In the genomic region with DNA sequence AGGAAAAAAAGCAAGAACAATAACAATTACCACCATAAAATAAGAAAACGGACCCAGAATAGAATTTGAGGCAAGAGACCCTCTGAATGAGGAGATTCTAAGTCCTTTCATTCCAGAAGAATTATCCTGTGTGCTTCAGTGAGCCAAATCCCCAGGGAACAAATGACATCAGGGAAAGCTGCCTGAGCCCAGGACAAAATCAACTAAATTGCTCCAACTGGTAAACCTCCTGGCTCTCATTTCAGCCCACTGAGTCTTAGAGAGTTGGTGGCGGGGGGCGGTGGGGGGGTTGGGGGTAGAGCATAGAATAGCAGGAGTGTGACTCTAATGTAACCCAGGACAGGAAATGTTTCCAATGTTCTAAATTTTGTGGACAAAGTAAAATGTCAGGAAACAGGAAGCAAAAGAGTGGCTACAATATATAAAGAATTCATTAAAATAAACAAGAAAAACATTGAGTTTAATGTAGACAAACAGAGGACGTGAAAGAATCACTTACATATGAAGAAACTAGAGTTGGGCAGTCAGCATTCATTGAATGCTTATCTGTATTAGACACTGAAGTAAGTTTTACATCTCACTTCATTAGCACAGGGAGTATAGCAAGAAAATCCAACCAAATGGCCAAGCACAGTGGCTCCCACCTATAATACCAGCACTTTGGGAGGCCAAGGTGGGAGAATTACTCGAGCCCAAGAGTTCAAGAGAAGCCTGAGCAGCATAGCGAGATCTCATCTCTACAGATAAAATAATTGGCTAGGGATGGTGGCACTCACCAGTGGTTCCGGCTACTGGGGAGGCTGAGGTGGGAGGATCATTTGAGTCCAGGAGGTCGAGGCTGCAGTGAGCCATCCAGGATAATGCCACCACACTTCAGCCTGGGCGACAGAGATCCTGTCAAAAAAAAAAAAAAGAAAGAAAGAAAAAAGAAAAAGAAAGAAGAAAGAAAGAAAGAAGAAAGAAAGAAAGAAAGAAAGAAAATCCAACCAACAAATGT, we compare ENCODE assay signal across 24 cellular contexts.
DNase-seq lines count a peak whose midpoint lies in the region; ATAC-seq, FAIRE-seq and TF ChIP-seq lines count a peak whose summit lies in the region.
"Had no signal": no experiment of that assay in that cellular context is flagged by ENCODE, and none has a peak within 500 bp of the region (broad histone marks: within the 10 kb centered on the region; RNA-seq: fewer than 3 reads in every experiment).

No MANE protein-coding gene starts in this region.

- H4K20me1 ChIP-seq in K562 (replicated peaks; ENCODE audit: control insufficient read depth, insufficient read depth, low read length): no peaks in the 10 kb centered on the region

- H3K79me2 ChIP-seq in K562 (ENCODE audit: control insufficient read depth, insufficient read depth, low read length): no peaks in the 10 kb centered on the region

- POLR2A ChIA-PET in K562 (lab: Yijun Ruan, JAX): interaction anchor here (1.5 to 2.3 kb wide), 2 partner anchors 13 kb away, joined by 4 to 15 read pairs; no protein-coding TSS in a partner anchor

- no peak overlapping the region for H3K4me3 Mint-ChIP-seq in nephron
- H3K4me3 Mint-ChIP-seq: activated naive CD8-positive, alpha-beta T cell treated with anti-CD3 and anti-CD28 coated beads, Interleukin-2, amount 50 U/mL, for 24 hours; B cell; stimulated activated memory B cell treated with anti-CD40 and anti-IgM and Interleukin-4, amounts not matched to agents 10 μg/mL and 1 μg/mL and 100 μg/mL, for 72 hours; WTC11 had no signal

- intact Hi-C loops in cardiac septum (cut with DNase I) (no loop called here), K562 (cut with micrococcal nuclease) (no loop called here), tibial artery (cut with DNase I; ENCODE audit: low total_unique reads) (loop anchor here (5.0 kb wide), 1 partner anchor 74 kb away; a partner anchor contains a TSS)

- ATAC-seq in K562: no peak
- no peak for ATAC-seq in GM21381 (IDR thresholded peaks at IDR 0.05; ENCODE audit: unreplicated experiment)
- ATAC-seq: activated naive CD8-positive, alpha-beta T cell treated with anti-CD3 and anti-CD28 coated beads, Interleukin-2, amount 50 U/mL, for 24 hours; body of pancreas; stimulated activated memory B cell treated with anti-CD40 and anti-IgM and Interleukin-4, amounts not matched to agents 10 μg/mL and 1 μg/mL and 100 μg/mL, for 72 hours; WTC11 had no signal

- TF ChIP-seq CTCF in right atrium auricular region (IDR thresholded peaks at IDR 0.05) (no peak), K562 (IDR thresholded peaks at IDR 0.05 in 2 of 3, conservative IDR thresholded peaks at IDR 0.05 in 1 of 3; ENCODE audit: insufficient read depth in 2 of 3, low read depth in 1 of 3, low read length in 3 of 3) (no peak), nephron (IDR thresholded peaks at IDR 0.05; ENCODE audit: unreplicated experiment in 3 of 3) (no peak), tibial artery (IDR thresholded peaks at IDR 0.05) (no peak)

- H3K4me1 ChIP-seq in right atrium auricular region (peaks cover 0 to 48% of the 10 kb centered on the region in 2 donors), K562 (replicated peaks in 1 of 2; ENCODE audit: control insufficient read depth in 2 of 2, insufficient read depth in 2 of 2, low read length in 2 of 2) (peaks cover 22 to 35% of the 10 kb centered on the region in 2 experiments), tibial artery (peaks cover 0 to 57% (median 40%) of the 10 kb centered on the region in 4 donors)
- H3K4me1 ChIP-seq: colonic mucosa had no signal

- no peak for TF ChIP-seq EP300 in K562 (IDR thresholded peaks at IDR 0.05; ENCODE audit: low read length)

- FAIRE-seq in K562 (lab: Jason Lieb, UNC): no peak
- FAIRE-seq: GM12892 had no signal

- H3K27ac Mint-ChIP-seq in nephron: peak overlapping the region; percentile 84 to 96 (median 88)
- H3K27ac Mint-ChIP-seq: activated naive CD8-positive, alpha-beta T cell treated with anti-CD3 and anti-CD28 coated beads, Interleukin-2, amount 50 U/mL, for 24 hours; B cell; stimulated activated memory B cell treated with anti-CD40 and anti-IgM and Interleukin-4, amounts not matched to agents 10 μg/mL and 1 μg/mL and 100 μg/mL, for 72 hours; type B pancreatic cell; WTC11 had no signal

- DNase-seq in cardiac septum (ENCODE audit: low spot score) (peak; percentile 60), right atrium auricular region (ENCODE audit: low spot score) (no peak), K562 (ENCODE audit: extremely low read depth in 1 of 4, low spot score in 3 of 4) (peak in 1 of 4 experiments; percentile 23), tibial artery (peak in 1 of 2 donors; percentile 64), SIG-M5 treated with dmso at 0.1 percent for 504 hours (lab: John Stamatoyannopoulos, UW; ENCODE audit: unreplicated experiment) (no peak), cerebellar nuclear complex (lab: John Stamatoyannopoulos, UW) (no peak)
- DNase-seq: 8988T; activated CD4-positive, alpha-beta T cell treated with anti-CD3 and anti-CD28 coated beads, Interleukin-2, amount 50 U/mL, for 4 hours; activated CD8-positive, alpha-beta memory T cell treated with anti-CD3 and anti-CD28 coated beads, Interleukin-2, amount 50 U/mL, for 4 hours; activated naive CD8-positive, alpha-beta T cell treated with anti-CD3 and anti-CD28 coated beads, Interleukin-2, amount 50 U/mL, for 24 hours; body of pancreas; colonic mucosa; DMS79 treated with DMSO at 0.1 percent for 48 hours; NCI-H1105 treated with DMSO at 0.1 percent for 48 hours; NCI-H2081 treated with DMSO at 0.1 percent for 48 hours; NCI-H524 treated with DMSO at 0.1 percent for 48 hours; stimulated activated CD4-positive, alpha-beta T cell treated with anti-CD3 and anti-CD28 coated beads, Interleukin-1b, Interleukin-23, amount 100 ng/mL, for 48 hours had no signal

- H3K27ac ChIP-seq in right atrium auricular region: peak overlapping the region in 1 of 2 donors; percentile 26
- H3K27ac ChIP-seq in K562 (ENCODE audit: extremely low read depth, low read depth, low read length): no peak overlapping the region
- peak overlapping the region; percentile 79 to 80 for H3K27ac ChIP-seq in tibial artery
- H3K27ac ChIP-seq: body of pancreas, colonic mucosa had no signal

- H3K4me2 ChIP-seq in K562 (ENCODE audit: insufficient read depth, low read length): no peak overlapping the region

- no peak overlapping the region for H3K9ac ChIP-seq in K562 (ENCODE audit: insufficient read depth in 1 of 2, low read depth in 2 of 2, low read length in 2 of 2)

- H3K9me3 ChIP-seq in right atrium auricular region: no peaks in the 10 kb centered on the region
- H3K9me3 ChIP-seq in K562 (replicated peaks; ENCODE audit: control insufficient read depth, insufficient read depth, low read depth, low read length): no peaks in the 10 kb centered on the region
- no peaks in the 10 kb centered on the region for H3K9me3 ChIP-seq in tibial artery
- H3K9me3 ChIP-seq: body of pancreas, colonic mucosa had no signal

- BruUV-seq in K562 (replicated peaks; lab: Mats Ljungman, UMichigan): no TSS peak

- H2AFZ ChIP-seq in K562 (ENCODE audit: low read depth, low read length): peak overlapping the region; percentile 5; the same call in 1 of the 2 replicates

- H3K9me1 ChIP-seq in K562 (ENCODE audit: control insufficient read depth, insufficient read depth, low read length): no peaks in the 10 kb centered on the region

- H3K27me3 ChIP-seq in right atrium auricular region (no peaks in the 10 kb centered on the region), K562 (ENCODE audit: control insufficient read depth in 2 of 2, insufficient read depth in 2 of 2, low read length in 2 of 2) (no peaks in the 10 kb centered on the region), tibial artery (no peaks in the 10 kb centered on the region)
- H3K27me3 ChIP-seq: body of pancreas, colonic mucosa had no signal

- no peak overlapping the region for H3K4me3 ChIP-seq in right atrium auricular region
- H3K4me3 ChIP-seq in K562: no peak overlapping the region
- H3K4me3 ChIP-seq in tibial artery: no peak overlapping the region
- H3K4me3 ChIP-seq: body of pancreas, colonic mucosa had no signal

- no peak for TF ChIP-seq RAD21 in K562 (CRISPR knock-in tag; conservative IDR thresholded peaks at IDR 0.05 in 1 of 2, IDR thresholded peaks at IDR 0.05 in 1 of 2)

- no peaks in the 10 kb centered on the region for H3K36me3 Mint-ChIP-seq in nephron (ENCODE audit: low read depth)
- H3K36me3 Mint-ChIP-seq: stimulated activated memory B cell treated with anti-CD40 and anti-IgM and Interleukin-4, amounts not matched to agents 10 μg/mL and 1 μg/mL and 100 μg/mL, for 72 hours; type B pancreatic cell; WTC11 had no signal

- 81% methylated on average over 7 of the region's 9 CpGs for WGBS in K562 (ENCODE audit: insufficient coverage, low coverage, missing lambda C conversion rate)

- in situ Hi-C loops in K562 (cut with MboI): no loop called here

- CTCF ChIA-PET in K562 (lab: Yijun Ruan, JAX; ENCODE audit: low intra/inter-chr PET ratio): no interaction called here

- H3K27me3 Mint-ChIP-seq in nephron (ENCODE audit: low read depth): no peaks in the 10 kb centered on the region
- H3K27me3 Mint-ChIP-seq: activated naive CD8-positive, alpha-beta T cell treated with anti-CD3 and anti-CD28 coated beads, Interleukin-2, amount 50 U/mL, for 24 hours; type B pancreatic cell had no signal

- H3K4me1 Mint-ChIP-seq in nephron: peaks cover 57% of the 10 kb centered on the region
- H3K4me1 Mint-ChIP-seq: B cell; stimulated activated memory B cell treated with anti-CD40 and anti-IgM and Interleukin-4, amounts not matched to agents 10 μg/mL and 1 μg/mL and 100 μg/mL, for 72 hours had no signal

- no peak for TF ChIP-seq POLR2A in K562 (conservative IDR thresholded peaks at IDR 0.05)

- H3K36me3 ChIP-seq in right atrium auricular region (no peaks in the 10 kb centered on the region), K562 (ENCODE audit: control insufficient read depth, insufficient read depth, low read length) (no peaks in the 10 kb centered on the region), tibial artery (no peaks in the 10 kb centered on the region)
- H3K36me3 ChIP-seq: colonic mucosa had no signal

- peaks cover 3% of the 10 kb centered on the region for H3K9me3 Mint-ChIP-seq in nephron
- H3K9me3 Mint-ChIP-seq: activated naive CD8-positive, alpha-beta T cell treated with anti-CD3 and anti-CD28 coated beads, Interleukin-2, amount 50 U/mL, for 24 hours; stimulated activated memory B cell treated with anti-CD40 and anti-IgM and Interleukin-4, amounts not matched to agents 10 μg/mL and 1 μg/mL and 100 μg/mL, for 72 hours; type B pancreatic cell; WTC11 had no signal

TF ChIP-seq in K562, 482 proteins besides CTCF, POLR2A, EP300 and RAD21 (continues in another document):
- TF ChIP-seq, protein P1, sequence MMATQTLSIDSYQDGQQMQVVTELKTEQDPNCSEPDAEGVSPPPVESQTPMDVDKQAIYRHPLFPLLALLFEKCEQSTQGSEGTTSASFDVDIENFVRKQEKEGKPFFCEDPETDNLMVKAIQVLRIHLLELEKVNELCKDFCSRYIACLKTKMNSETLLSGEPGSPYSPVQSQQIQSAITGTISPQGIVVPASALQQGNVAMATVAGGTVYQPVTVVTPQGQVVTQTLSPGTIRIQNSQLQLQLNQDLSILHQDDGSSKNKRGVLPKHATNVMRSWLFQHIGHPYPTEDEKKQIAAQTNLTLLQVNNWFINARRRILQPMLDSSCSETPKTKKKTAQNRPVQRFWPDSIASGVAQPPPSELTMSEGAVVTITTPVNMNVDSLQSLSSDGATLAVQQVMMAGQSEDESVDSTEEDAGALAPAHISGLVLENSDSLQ (IDR thresholded peaks at IDR 0.05): peak; percentile 73
- no peak for TF ChIP-seq SIRT6 (IDR thresholded peaks at IDR 0.05; ENCODE audit: low read depth, low read length)
